Comparison of ENCODE assay signal across 12 cellular contexts in genomic region chr21:43340491-43341348, GRCh38.
DNase-seq lines count a peak whose midpoint lies in the region; ATAC-seq, FAIRE-seq and TF ChIP-seq lines count a peak whose summit lies in the region.
"Had no signal": no experiment of that assay in that cellular context is flagged by ENCODE, and none has a peak within 500 bp of the region (broad histone marks: within the 10 kb centered on the region; RNA-seq: fewer than 3 reads in every experiment).

No MANE protein-coding gene starts in this region.

- FAIRE-seq in HepG2 (lab: Jason Lieb, UNC): no peak

- H3K4me2 ChIP-seq in HepG2 (ENCODE audit: low read depth, low read length): peak overlapping the region; percentile 23; the same call in 1 of the 2 replicates

- ATAC-seq in HepG2: no peak
- ATAC-seq in right lobe of liver: no peak
- ATAC-seq in HG03442 (IDR thresholded peaks at IDR 0.05; ENCODE audit: unreplicated experiment): no peak
- no peak for ATAC-seq in HG02588 (IDR thresholded peaks at IDR 0.05; ENCODE audit: unreplicated experiment)
- ATAC-seq: naive thymus-derived CD8-positive, alpha-beta T cell had no signal

- H2AFZ ChIP-seq in HepG2 (ENCODE audit: low read length): no peak overlapping the region

- TF ChIP-seq POLR2A in HepG2 (IDR thresholded peaks at IDR 0.05; ENCODE audit: insufficient read depth in 1 of 2, low read depth in 2 of 2, low read length in 2 of 2) (no peak), right lobe of liver (IDR thresholded peaks at IDR 0.05) (no peak)

- H3K4me3 ChIP-seq in HepG2 (replicated peaks in 1 of 3; ENCODE audit: insufficient read depth in 1 of 3, low read depth in 2 of 3, low read length in 3 of 3): no peak overlapping the region
- H3K4me3 ChIP-seq in right lobe of liver: no peak overlapping the region

- H3K9me3 ChIP-seq in HepG2 (ENCODE audit: low read length): no peaks in the 10 kb centered on the region
- H3K9me3 ChIP-seq in right lobe of liver: no peaks in the 10 kb centered on the region

- H3K27me3 ChIP-seq in HepG2 (ENCODE audit: control insufficient read depth in 1 of 2, insufficient read depth in 2 of 2, low read length in 2 of 2): 0 out of 5 replicates have a peak, but pooled peaks cover 1 to 8% of the 10 kb centered on the region in 2 experiments
- no peaks in the 10 kb centered on the region for H3K27me3 ChIP-seq in right lobe of liver

- intact Hi-C loops in HepG2 (cut with micrococcal nuclease; ENCODE audit: unreplicated experiment): loop anchor here (5.0 kb wide), 2 partner anchors 53 to 307 kb away; no protein-coding TSS in a partner anchor
- intact Hi-C loops in right lobe of liver (cut with DNase I): no loop called here

- POLR2A ChIA-PET in HepG2 (lab: Yijun Ruan, JAX): interaction anchor here (0.7 to 1.7 kb wide), 3 partner anchors 29 to 52 kb away, joined by 4 read pairs; no protein-coding TSS in a partner anchor

- TF ChIP-seq EP300 in HepG2 (IDR thresholded peaks at IDR 0.05; ENCODE audit: low read depth in 2 of 2, low read length in 2 of 2): no peak
- no peak for TF ChIP-seq EP300 in HepG2 (CRISPR knock-in tag; IDR thresholded peaks at IDR 0.05; ENCODE audit: borderline replicate concordance)

- CTCF ChIA-PET in HepG2 (lab: Yijun Ruan, JAX; ENCODE audit: low intra/inter-chr PET ratio, low total read pairs): no interaction called here

- 47% methylated on average over 6 of the region's 29 CpGs for WGBS in HepG2 (ENCODE audit: low lambda C conversion rate)
- 77% methylated on average over 6 of the region's 29 CpGs for WGBS in right lobe of liver (ENCODE audit: insufficient coverage, low coverage, low lambda C conversion rate, missing lambda C conversion rate)

- no peaks in the 10 kb centered on the region for H4K20me1 ChIP-seq in HepG2 (ENCODE audit: insufficient read depth, low read length)

- H3K36me3 ChIP-seq in HepG2 (replicated peaks in 1 of 2; ENCODE audit: control insufficient read depth in 1 of 2, insufficient read depth in 2 of 2, low read length in 2 of 2) (no peaks in the 10 kb centered on the region), right lobe of liver (no peaks in the 10 kb centered on the region)

- no peak overlapping the region for H3K9ac ChIP-seq in HepG2 (ENCODE audit: insufficient read depth, low read depth, low read length)

- peaks cover 50% of the 10 kb centered on the region for H3K4me1 ChIP-seq in HepG2 (ENCODE audit: insufficient read depth, low read length)
- peaks cover 0 to 18% (median 3%) of the 10 kb centered on the region in 4 donors for H3K4me1 ChIP-seq in right lobe of liver

- H3K27ac ChIP-seq in HepG2 (ENCODE audit: extremely low read length, insufficient read depth, low read length) (no peak overlapping the region), right lobe of liver (no peak overlapping the region)
- H3K27ac ChIP-seq: C4-2B had no signal

- no peak for TF ChIP-seq RAD21 in HepG2 (CRISPR knock-in tag; IDR thresholded peaks at IDR 0.05)

- in situ Hi-C loops in HepG2 (cut with HindIII; ENCODE audit: extremely low pct_ligation_motif_present, low pct_unique_long_range_greater_than_20kb): no loop called here

- DNase-seq in HepG2 (ENCODE audit: low spot score): no peak
- DNase-seq in right lobe of liver: no peak
- DNase-seq in amniotic epithelial cell (ENCODE audit: low read depth): peak; percentile 87
- peak; percentile 92 for DNase-seq in islet precursor cell
- no peak for DNase-seq in activated gamma-delta T cell treated with Interleukin-2 at 50 U/mL for 16 hours
- DNase-seq in central memory CD4-positive, alpha-beta T cell: no peak
- DNase-seq: activated naive CD8-positive, alpha-beta T cell treated with anti-CD3 and anti-CD28 coated beads for 36 hours; naive thymus-derived CD8-positive, alpha-beta T cell; NCI-H2227 treated with DMSO at 0.1 percent for 48 hours had no signal

- TF ChIP-seq CTCF in HepG2 (CRISPR knock-in tag; IDR thresholded peaks at IDR 0.05) (no peak), right lobe of liver (IDR thresholded peaks at IDR 0.05) (no peak)

- no TSS peak for BruUV-seq in HepG2 (replicated peaks; lab: Mats Ljungman, UMichigan)

- H3K79me2 ChIP-seq in HepG2 (ENCODE audit: insufficient read depth, low read length): no peaks in the 10 kb centered on the region

TF ChIP-seq in HepG2, 621 proteins besides CTCF, POLR2A, EP300 and RAD21:
- TF ChIP-seq FOSL2 (CRISPR knock-in tag; IDR thresholded peaks at IDR 0.05): peak; percentile 74
- peak; percentile 49; the same call in 1 of the 2 replicates for TF ChIP-seq ZNF3 (CRISPR knock-in tag; IDR thresholded peaks at IDR 0.05)
- no peak for TF ChIP-seq NBN (conservative IDR thresholded peaks at IDR 0.05)

Comparison
In these comparisons a context has a peak if more than half of its experiments do, and no peak if none do; other contexts are left out.
1. DNase-seq: peak in amniotic epithelial cell (single experiment) and islet precursor cell (single experiment); none in HepG2 (single experiment), right lobe of liver (0 of 3), activated gamma-delta T cell treated with Interleukin-2 at 50 U/mL for 16 hours (single experiment) and central memory CD4-positive, alpha-beta T cell (single experiment).